In genomic region chr19:52189745-52190678, GRCh38 we compare ENCODE assay signal across 1 cellular context.
A peak's percentile ranks its signal among the peaks of the same experiment; 100 is the strongest.
TF ChIP-seq lines count a peak whose summit lies in the region.

Gene PPP2R1A (plus strand): TSS chr19:52190052. CDS start chr19:52190097, 45 bp downstream.

TF ChIP-seq in liver, 16 proteins besides CTCF, POLR2A, EP300 and RAD21 (continued from another document):
- peak; percentile 94 for TF ChIP-seq ZBTB33 (IDR thresholded peaks at IDR 0.05)
- TF ChIP-seq JUND (IDR thresholded peaks at IDR 0.05): peak in 1 of 2 donors; percentile 41
